In the genomic region with DNA sequence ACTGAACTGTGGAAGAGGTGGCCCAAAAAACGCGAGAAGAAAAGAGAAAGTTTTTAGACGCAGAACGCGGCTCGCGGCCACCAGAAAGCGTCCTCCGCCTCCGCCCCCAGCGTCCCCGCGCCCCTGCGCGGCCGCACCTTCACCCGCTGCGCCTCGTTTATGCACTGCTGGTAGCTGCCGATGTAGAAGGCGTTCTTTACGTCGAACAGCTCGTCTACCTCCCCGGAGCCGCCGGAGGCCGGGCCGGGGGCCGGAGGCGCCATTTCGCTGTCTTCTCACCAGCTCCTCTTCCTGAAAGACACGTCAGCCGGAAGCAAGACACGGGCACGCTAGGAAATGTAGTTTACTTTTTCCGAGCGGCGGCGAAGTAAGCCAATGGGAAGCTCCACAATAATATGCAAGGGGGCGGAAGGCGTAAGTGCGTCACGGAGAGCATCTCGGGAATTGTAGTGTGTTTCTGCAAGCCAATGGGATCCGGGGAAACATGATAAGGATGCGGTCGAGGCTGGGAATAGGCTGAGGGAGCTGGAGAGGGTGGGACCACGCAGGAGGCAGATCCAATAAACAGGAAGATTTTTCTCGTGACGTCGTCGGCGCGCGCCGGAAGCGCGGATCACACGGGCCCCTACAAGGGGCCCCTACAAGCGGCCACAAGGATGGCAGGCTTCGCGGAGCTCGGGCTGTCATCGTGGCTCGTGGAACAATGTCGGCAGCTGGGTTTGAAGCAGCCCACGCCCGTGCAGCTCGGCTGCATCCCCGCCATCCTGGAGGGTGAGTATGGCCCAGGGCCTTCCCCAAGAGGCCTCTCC, we compare ENCODE assay signal across 8 cellular contexts. TPM values are rescaled to one million over a fixed set of nuclear protein-coding genes. Genes with fewer than 3 reads are reported as not detected.
DNase-seq lines count a peak whose midpoint lies in the region; ATAC-seq and TF ChIP-seq lines count a peak whose summit lies in the region.

A gene (minus strand): TSS at position 302 of the 809 bp plus-strand sequence. CDS start 39 bp downstream, at position 263.
A gene with protein sequence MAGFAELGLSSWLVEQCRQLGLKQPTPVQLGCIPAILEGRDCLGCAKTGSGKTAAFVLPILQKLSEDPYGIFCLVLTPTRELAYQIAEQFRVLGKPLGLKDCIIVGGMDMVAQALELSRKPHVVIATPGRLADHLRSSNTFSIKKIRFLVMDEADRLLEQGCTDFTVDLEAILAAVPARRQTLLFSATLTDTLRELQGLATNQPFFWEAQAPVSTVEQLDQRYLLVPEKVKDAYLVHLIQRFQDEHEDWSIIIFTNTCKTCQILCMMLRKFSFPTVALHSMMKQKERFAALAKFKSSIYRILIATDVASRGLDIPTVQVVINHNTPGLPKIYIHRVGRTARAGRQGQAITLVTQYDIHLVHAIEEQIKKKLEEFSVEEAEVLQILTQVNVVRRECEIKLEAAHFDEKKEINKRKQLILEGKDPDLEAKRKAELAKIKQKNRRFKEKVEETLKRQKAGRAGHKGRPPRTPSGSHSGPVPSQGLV (plus strand): TSS at position 630 of the 809 bp plus-strand sequence. CDS start 27 bp downstream, at position 657.

- peak within 1 kb of the TSS; percentile 84 for H3K27ac ChIP-seq in colonic mucosa
- peak within 1 kb of the TSS; percentile 83 for H3K27ac ChIP-seq in layer of hippocampus (ENCODE audit: low read depth, low read length)

- DNase-seq in BE2C (peak; percentile 96), GM19240 (ENCODE audit: insufficient read length, low spot score) (peak; percentile 99), NCI-H526 treated with DMSO at 0.1 percent for 48 hours (lab: John Stamatoyannopoulos, UW) (peak; percentile 98), colonic mucosa (peak; percentile 98)
- DNase-seq in activated CD4-positive, alpha-beta T cell treated with anti-CD3 and anti-CD28 coated beads, Interleukin-2, amount 10 ng/mL, durations not matched to agents 24 days and 14 days, result peak; percentile 99
- DNase-seq in stimulated activated CD4-positive, alpha-beta T cell treated with anti-CD3 and anti-CD28 coated beads, Interleukin-1b, Interleukin-23, amount 100 ng/mL, for 4 hours (ENCODE audit: low read depth in 2 of 2), result peak; percentile 90 to 91

- TF ChIP-seq CTCF in BE2C (IDR thresholded peaks at IDR 0.05; ENCODE audit: low read depth, low read length) (no peak), colonic mucosa (IDR thresholded peaks at IDR 0.05) (no peak)

- H3K36me3 ChIP-seq in BE2C, result peaks cover 29% of the 10 kb centered on the region
- H3K36me3 ChIP-seq in colonic mucosa, result no peaks in the 10 kb centered on the region

- no peaks in the 10 kb centered on the region for H3K27me3 ChIP-seq in BE2C
- no peaks in the 10 kb centered on the region for H3K27me3 ChIP-seq in colonic mucosa
- H3K27me3 ChIP-seq in layer of hippocampus (ENCODE audit: control insufficient read depth, insufficient read depth, low read length), result no peaks in the 10 kb centered on the region

- peaks cover 3% of the 10 kb centered on the region; the same call in 1 of the 2 replicates for H3K4me1 ChIP-seq in BE2C
- H3K4me1 ChIP-seq in colonic mucosa, result peaks cover 14% of the 10 kb centered on the region

- H3K4me3 ChIP-seq in BE2C (ENCODE audit: low read depth, low read length) (peak within 1 kb of the TSS; percentile 100), colonic mucosa (peak within 1 kb of the TSS; percentile 97)

- H3K4me1 Mint-ChIP-seq in activated CD4-positive, alpha-beta T cell treated with anti-CD3 and anti-CD28 coated beads, Interleukin-2, amount 10 ng/mL, durations not matched to agents 24 days and 14 days, result peaks cover 29% of the 10 kb centered on the region

- peaks cover 53% of the 10 kb centered on the region for H3K36me3 Mint-ChIP-seq in activated CD4-positive, alpha-beta T cell treated with anti-CD3 and anti-CD28 coated beads, Interleukin-2, amount 10 ng/mL, durations not matched to agents 24 days and 14 days (ENCODE audit: low read depth)

- H3K27me3 Mint-ChIP-seq in activated CD4-positive, alpha-beta T cell treated with anti-CD3 and anti-CD28 coated beads, Interleukin-2, amount 10 ng/mL, durations not matched to agents 24 days and 14 days, result no peaks in the 10 kb centered on the region

- H3K9me3 Mint-ChIP-seq in activated CD4-positive, alpha-beta T cell treated with anti-CD3 and anti-CD28 coated beads, Interleukin-2, amount 10 ng/mL, durations not matched to agents 24 days and 14 days, result no peaks in the 10 kb centered on the region

- peak within 1 kb of the TSS; percentile 76 to 97 for H3K9ac ChIP-seq in colonic mucosa (ENCODE audit: low read depth in 2 of 2, low read length in 2 of 2)

- intact Hi-C loops in activated CD4-positive, alpha-beta T cell treated with anti-CD3 and anti-CD28 coated beads, Interleukin-2, amount 10 ng/mL, durations not matched to agents 24 days and 14 days (cut with micrococcal nuclease), result loop anchor here (1.0 to 5.0 kb wide), 8 partner anchors 13 to 375 kb away; a partner anchor contains a TSS
- intact Hi-C loops in colonic mucosa (cut with DNase I), result no loop called here

- no peaks in the 10 kb centered on the region for H3K9me3 ChIP-seq in BE2C
- no peaks in the 10 kb centered on the region for H3K9me3 ChIP-seq in colonic mucosa

- peak within 1 kb of the TSS; percentile 96 for H3K4me3 Mint-ChIP-seq in activated CD4-positive, alpha-beta T cell treated with anti-CD3 and anti-CD28 coated beads, Interleukin-2, amount 10 ng/mL, durations not matched to agents 24 days and 14 days

- H3K27ac Mint-ChIP-seq in activated CD4-positive, alpha-beta T cell treated with anti-CD3 and anti-CD28 coated beads, Interleukin-2, amount 10 ng/mL, durations not matched to agents 24 days and 14 days, result peak within 1 kb of the TSS; percentile 92

- peak; percentile 90 for ATAC-seq in HG03460 (IDR thresholded peaks at IDR 0.05; ENCODE audit: unreplicated experiment)

RNA-seq across cellular contexts. Expression of the first gene that starts in this region (rescaled TPM):
- 283 TPM for polyA plus RNA-seq in BE2C (2012; ENCODE audit: insufficient read depth, insufficient read length, low read depth)
- total RNA-seq in activated CD4-positive, alpha-beta T cell treated with anti-CD3 and anti-CD28 coated beads, Interleukin-2, amount 10 ng/mL, durations not matched to agents 24 days and 14 days, result 206 and 231 TPM in 2 replicates
- 100 to 1,000 TPM; 218 to 295 TPM for total RNA-seq in colonic mucosa

RNA-seq across cellular contexts. Expression of the second gene that starts in this region (rescaled TPM):
- 366 TPM for polyA plus RNA-seq in BE2C (2012; ENCODE audit: insufficient read depth, insufficient read length, low read depth)
- 93.2 and 94.9 TPM in 2 replicates for total RNA-seq in activated CD4-positive, alpha-beta T cell treated with anti-CD3 and anti-CD28 coated beads, Interleukin-2, amount 10 ng/mL, durations not matched to agents 24 days and 14 days
- 10 to 100 TPM; 31.1 to 57.8 TPM for total RNA-seq in colonic mucosa

Comparison
In these comparisons a context has a peak if more than half of its experiments do, and no peak if none do; other contexts are left out.
1. Peak in every context shown above with its lines: DNase-seq, ATAC-seq, H3K4me3 ChIP-seq and H3K27ac ChIP-seq.